ENCODE assay signal across 21 cellular contexts in genomic region chr21:20026517-20026916, GRCh38.
"Had no signal": no experiment of that assay in that cellular context is flagged by ENCODE, and none has a peak within 500 bp of the region (broad histone marks: within the 10 kb centered on the region; RNA-seq: fewer than 3 reads in every experiment).

No MANE protein-coding gene starts in this region.

- DNase-seq: IMR-90, Karpas-422, KG1, MG63, NCI-H1092 treated with DMSO at 0.1 percent for 48 hours, NCI-H1436, NCI-H187, NCI-H2029, NCI-H2081 treated with DMSO at 0.1 percent for 48 hours, NCI-H2227 treated with DMSO at 0.1 percent for 48 hours, NCI-H524, NCI-H526 treated with DMSO at 0.1 percent for 48 hours, NCI-H748 treated with DMSO at 0.1 percent for 48 hours, PC-3, SHP77, SK-N-SH, SW 1271, T-cell had no signal

- ATAC-seq: HepG2, Panc1, PC-3, T-cell had no signal

- H3K9ac ChIP-seq: SK-N-SH had no signal

- H3K4me2 ChIP-seq: SK-N-SH had no signal

- H3K27ac ChIP-seq: RWPE1 had no signal

- H3K9me2 ChIP-seq: SK-N-SH had no signal

- H3K4me3 ChIP-seq: MG63 had no signal

- FAIRE-seq: HepG2 had no signal

- H3K9me3 ChIP-seq: SK-N-SH had no signal

- H3K27me3 ChIP-seq: MG63 had no signal

- H3K36me3 ChIP-seq: MG63 had no signal
